20 cellular contexts compared by ENCODE assay signal in genomic region chr4:148207074-148207473, GRCh38.
"Had no signal": no experiment of that assay in that cellular context is flagged by ENCODE, and none has a peak within 500 bp of the region (broad histone marks: within the 10 kb centered on the region; RNA-seq: fewer than 3 reads in every experiment).

No MANE protein-coding gene starts in this region.

- H3K27me3 Mint-ChIP-seq: activated CD4-positive, alpha-beta memory T cell treated with anti-CD3 and anti-CD28 coated beads, Interleukin-2, amount 10 ng/mL, durations not matched to agents 7 days and 5 days; activated naive CD8-positive, alpha-beta T cell treated with anti-CD3 and anti-CD28 coated beads, Interleukin-2, amount 50 U/mL, for 24 hours; activated T-helper 17 cell treated with anti-CD3 and anti-CD28 coated beads, Interleukin-2, amount 50 U/mL, for 72 hours had no signal

- H3K9me3 Mint-ChIP-seq: activated CD4-positive, alpha-beta memory T cell treated with anti-CD3 and anti-CD28 coated beads, Interleukin-2, amount 10 ng/mL, durations not matched to agents 7 days and 5 days; activated naive CD8-positive, alpha-beta T cell treated with anti-CD3 and anti-CD28 coated beads, Interleukin-2, amount 50 U/mL, for 24 hours; activated T-helper 17 cell treated with anti-CD3 and anti-CD28 coated beads, Interleukin-2, amount 50 U/mL, for 72 hours; dendritic cell treated with granulocyte-macrophage colony-stimulating factor and Interleukin-4, amounts not matched to agents 40 ng/mL and 50 ng/mL, for 4 days had no signal

- H3K27ac Mint-ChIP-seq: activated CD4-positive, alpha-beta memory T cell treated with anti-CD3 and anti-CD28 coated beads, Interleukin-2, amount 10 ng/mL, durations not matched to agents 7 days and 5 days; activated naive CD8-positive, alpha-beta T cell treated with anti-CD3 and anti-CD28 coated beads, Interleukin-2, amount 50 U/mL, for 24 hours; activated T-helper 17 cell treated with anti-CD3 and anti-CD28 coated beads, Interleukin-2, amount 50 U/mL, for 72 hours; dendritic cell treated with granulocyte-macrophage colony-stimulating factor and Interleukin-4, amounts not matched to agents 40 ng/mL and 50 ng/mL, for 4 days had no signal

- H3K4me3 Mint-ChIP-seq: activated CD4-positive, alpha-beta memory T cell treated with anti-CD3 and anti-CD28 coated beads, Interleukin-2, amount 10 ng/mL, durations not matched to agents 7 days and 5 days; activated naive CD8-positive, alpha-beta T cell treated with anti-CD3 and anti-CD28 coated beads, Interleukin-2, amount 50 U/mL, for 24 hours; activated T-helper 17 cell treated with anti-CD3 and anti-CD28 coated beads, Interleukin-2, amount 50 U/mL, for 72 hours; dendritic cell treated with granulocyte-macrophage colony-stimulating factor and Interleukin-4, amounts not matched to agents 40 ng/mL and 50 ng/mL, for 4 days had no signal

- ATAC-seq: activated naive CD8-positive, alpha-beta T cell treated with anti-CD3 and anti-CD28 coated beads, Interleukin-2, amount 50 U/mL, for 24 hours; activated T-helper 17 cell treated with anti-CD3 and anti-CD28 coated beads, Interleukin-2, amount 50 U/mL, for 72 hours; left lobe of liver had no signal

- DNase-seq: activated CD4-positive, alpha-beta memory T cell treated with anti-CD3 and anti-CD28 coated beads, Interleukin-2, amount 10 ng/mL, durations not matched to agents 7 days and 5 days; activated CD4-positive, alpha-beta T cell treated with anti-CD3 and anti-CD28 coated beads for 4 hours; activated naive CD4-positive, alpha-beta T cell treated with Interleukin-2 at 50 U/mL for 16 hours; activated naive CD8-positive, alpha-beta T cell treated with anti-CD3 and anti-CD28 coated beads, Interleukin-2, amount 50 U/mL, for 24 hours; activated T-cell treated with anti-CD3 and anti-CD28 coated beads, Interleukin-2, amount 50 U/mL, for 1 hour; aorta; cerebellar nuclear complex; effector memory CD4-positive, alpha-beta T cell; islet precursor cell; mammary epithelial cell; retina; stimulated activated CD4-positive, alpha-beta T cell treated with anti-CD3 and anti-CD28 coated beads, Interleukin-12 subunit alpha, Interleukin-12 subunit beta, amount 100 ng/mL, for 4 hours; stimulated activated CD4-positive, alpha-beta T cell treated with anti-CD3 and anti-CD28 coated beads, Interleukin-1b, Interleukin-23, amount 100 ng/mL, for 48 hours; stimulated activated CD8-positive, alpha-beta memory T cell treated with anti-CD3 and anti-CD28 coated beads, Interleukin-4, amount 100 ng/mL, for 48 hours; stimulated activated naive CD4-positive, alpha-beta T cell; SW 1271 had no signal

- H3K27ac ChIP-seq: epithelial cell of prostate had no signal

- H3K4me1 Mint-ChIP-seq: activated CD4-positive, alpha-beta memory T cell treated with anti-CD3 and anti-CD28 coated beads, Interleukin-2, amount 10 ng/mL, durations not matched to agents 7 days and 5 days; activated naive CD8-positive, alpha-beta T cell treated with anti-CD3 and anti-CD28 coated beads, Interleukin-2, amount 50 U/mL, for 24 hours had no signal
